8 cellular contexts compared by ENCODE assay signal in genomic region chr3:117997201-117998049, GRCh38.
DNase-seq lines count a peak whose midpoint lies in the region; ATAC-seq lines count a peak whose summit lies in the region.

No MANE protein-coding gene starts in this region.

- peaks cover 5% of the 10 kb centered on the region; the same call in 1 of the 2 replicates for H3K4me1 ChIP-seq in ES-I3 (ENCODE audit: insufficient read depth, low read length)
- no peaks in the 10 kb centered on the region for H3K4me1 ChIP-seq in urinary bladder (ENCODE audit: insufficient read depth)

- DNase-seq in HuH-7.5 (ENCODE audit: low spot score) (peak; percentile 31), NOMO-1 treated with DMSO at 0.1 percent for 48 hours (lab: John Stamatoyannopoulos, UW; ENCODE audit: unreplicated experiment) (peak; percentile 68), head of caudate nucleus (peak; percentile 81 to 96 (median 89)), occipital lobe (lab: John Stamatoyannopoulos, UW) (peak; percentile 81)
- peak; percentile 51 for DNase-seq in activated naive CD8-positive, alpha-beta T cell treated with anti-CD3 and anti-CD28 coated beads for 36 hours

- peak overlapping the region; percentile 56 for H3K9ac ChIP-seq in ES-I3 (ENCODE audit: low read depth, low read length)

- H3K4me3 Mint-ChIP-seq in activated naive CD8-positive, alpha-beta T cell treated with anti-CD3 and anti-CD28 coated beads for 36 hours: no peak overlapping the region

- peak; percentile 98 for ATAC-seq in GM21786 (IDR thresholded peaks at IDR 0.05; ENCODE audit: unreplicated experiment)

- H3K27ac ChIP-seq in urinary bladder (ENCODE audit: low read depth): no peak overlapping the region

- 3% methylated on average over 48 of the region's 48 CpGs for WGBS in urinary bladder

- intact Hi-C loops in head of caudate nucleus (cut with DNase I): loop anchor here (10.0 kb wide), 1 partner anchor 253 kb away; no protein-coding TSS in a partner anchor

- peaks cover 7% of the 10 kb centered on the region for H3K27me3 Mint-ChIP-seq in activated naive CD8-positive, alpha-beta T cell treated with anti-CD3 and anti-CD28 coated beads for 36 hours

- peak overlapping the region; percentile 43 for H3K4me3 ChIP-seq in urinary bladder (ENCODE audit: low read depth, low read length)

- H3K9me3 Mint-ChIP-seq in activated naive CD8-positive, alpha-beta T cell treated with anti-CD3 and anti-CD28 coated beads for 36 hours: no peaks in the 10 kb centered on the region

- no peaks in the 10 kb centered on the region for H3K36me3 Mint-ChIP-seq in activated naive CD8-positive, alpha-beta T cell treated with anti-CD3 and anti-CD28 coated beads for 36 hours

- no peak overlapping the region for H3K27ac Mint-ChIP-seq in activated naive CD8-positive, alpha-beta T cell treated with anti-CD3 and anti-CD28 coated beads for 36 hours

- no peaks in the 10 kb centered on the region for H3K4me1 Mint-ChIP-seq in activated naive CD8-positive, alpha-beta T cell treated with anti-CD3 and anti-CD28 coated beads for 36 hours

- no peaks in the 10 kb centered on the region for H3K9me3 ChIP-seq in ES-I3 (ENCODE audit: control insufficient read depth, insufficient read depth, low read length)

- H3K36me3 ChIP-seq in ES-I3 (ENCODE audit: insufficient read depth, low read length): no peaks in the 10 kb centered on the region
- no peaks in the 10 kb centered on the region for H3K36me3 ChIP-seq in urinary bladder (ENCODE audit: insufficient read depth)

Comparison
In these comparisons a context has a peak if more than half of its experiments do, and no peak if none do; other contexts are left out.
1. DNase-seq: peak in every context shown above with its lines; median percentile 89 in head of caudate nucleus; 81 in occipital lobe; 68 in NOMO-1 treated with DMSO at 0.1 percent for 48 hours; 51 in activated naive CD8-positive, alpha-beta T cell treated with anti-CD3 and anti-CD28 coated beads for 36 hours; 31 in HuH-7.5.